In the genomic region with DNA sequence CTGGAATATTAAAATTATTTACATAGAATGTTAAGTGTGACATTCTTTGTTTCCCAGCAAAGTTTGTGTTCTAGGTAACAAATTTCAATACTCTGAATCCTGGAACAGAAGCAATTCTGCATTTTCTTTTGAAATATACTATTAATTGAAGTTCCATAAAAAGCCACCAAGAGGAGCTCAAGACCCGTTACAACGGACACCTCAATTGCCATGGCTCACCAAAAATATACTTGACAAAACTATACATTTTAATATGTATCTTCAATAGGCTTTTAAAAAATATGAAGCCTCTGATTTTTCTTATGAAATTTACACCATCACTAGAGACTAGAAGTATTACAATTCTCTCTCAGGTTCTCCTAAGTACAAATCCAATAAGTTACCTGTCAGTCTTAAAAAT, we compare ENCODE assay signal across 9 cellular contexts.
A peak's percentile ranks its signal among the peaks of the same experiment; 100 is the strongest.
DNase-seq lines count a peak whose midpoint lies in the region; ATAC-seq, FAIRE-seq and TF ChIP-seq lines count a peak whose summit lies in the region.
"Had no signal": no experiment of that assay in that cellular context is flagged by ENCODE, and none has a peak within 500 bp of the region (broad histone marks: within the 10 kb centered on the region; RNA-seq: fewer than 3 reads in every experiment).

No MANE protein-coding gene starts in this region.

- dilution Hi-C loops in endothelial cell of umbilical vein (cut with MboI; ENCODE audit: extremely low pct_ligation_motif_present, low sequenced_read_pairs), result no loop called here

- no peak overlapping the region for H3K27ac ChIP-seq in OCI-LY1 (ENCODE audit: low read depth, low read length, poor library complexity, severe bottlenecking)
- H3K27ac ChIP-seq in endothelial cell of umbilical vein (ENCODE audit: insufficient read depth, low read depth, low read length), result no peak overlapping the region
- H3K27ac ChIP-seq in spleen, result peak overlapping the region in 1 of 8 donors; percentile 68

- H3K36me3 ChIP-seq in OCI-LY1 (ENCODE audit: insufficient read depth, low read length) (no peaks in the 10 kb centered on the region; the same call in 1 of the 2 replicates), endothelial cell of umbilical vein (ENCODE audit: control insufficient read depth in 2 of 2, extremely low read depth in 1 of 2, insufficient read depth in 2 of 2, low read length in 2 of 2) (no peaks in the 10 kb centered on the region), spleen (no peaks in the 10 kb centered on the region)

- H3K4me1 Mint-ChIP-seq in activated CD4-positive, alpha-beta T cell treated with anti-CD3 and anti-CD28 coated beads for 36 hours, result peaks cover 32% of the 10 kb centered on the region
- H3K4me1 Mint-ChIP-seq in glutamatergic neuron (ENCODE audit: low read depth, unreplicated experiment), result peaks cover 7% of the 10 kb centered on the region

- H3K79me2 ChIP-seq in OCI-LY1 (ENCODE audit: insufficient read depth, low read length) (no peaks in the 10 kb centered on the region), endothelial cell of umbilical vein (ENCODE audit: control insufficient read depth, insufficient read depth, low read length) (no peaks in the 10 kb centered on the region)

- BruUV-seq in endothelial cell of umbilical vein (replicated peaks; lab: Mats Ljungman, UMichigan), result no TSS peak

- CTCF ChIA-PET in activated CD4-positive, alpha-beta T cell treated with anti-CD3 and anti-CD28 coated beads for 36 hours (lab: Charles Lee), result interaction anchor here (1.3 to 1.6 kb wide), 3 partner anchors 10 to 201 kb away, joined by 3 to 11 read pairs (median 3); no protein-coding TSS in a partner anchor
- CTCF ChIA-PET in endothelial cell of umbilical vein (lab: Charles Lee), result interaction anchor here (1.0 to 1.6 kb wide), 4 partner anchors 201 to 240 kb away, joined by 3 to 35 read pairs (median 4); no protein-coding TSS in a partner anchor

- H3K9me2 ChIP-seq in OCI-LY1 (ENCODE audit: low read depth, low read length), result no peaks in the 10 kb centered on the region

- H3K4me1 ChIP-seq in OCI-LY1 (ENCODE audit: insufficient read depth, low read length, severe bottlenecking) (peaks cover 52% of the 10 kb centered on the region), endothelial cell of umbilical vein (ENCODE audit: control insufficient read depth, extremely low read depth, insufficient read depth, low read length) (peaks cover 15% of the 10 kb centered on the region), spleen (peaks cover 0 to 51% (median 24%) of the 10 kb centered on the region in 6 donors)

- peak; percentile 6 for DNase-seq in activated CD4-positive, alpha-beta T cell treated with anti-CD3 and anti-CD28 coated beads for 36 hours
- no peak for DNase-seq in activated CD4-positive, alpha-beta T cell treated with anti-CD3 and anti-CD28 coated beads for 1 hour
- peak; percentile 34 for DNase-seq in endothelial cell of umbilical vein (ENCODE audit: low read depth, low spot score)
- DNase-seq in spleen, result no peak
- DNase-seq in glutamatergic neuron, result no peak

- H2AFZ ChIP-seq in OCI-LY1 (ENCODE audit: low read length) (no peak overlapping the region), endothelial cell of umbilical vein (ENCODE audit: low read depth, low read length) (no peak overlapping the region)

- H3K9me1 ChIP-seq in endothelial cell of umbilical vein (replicated peaks; ENCODE audit: control insufficient read depth, extremely low read depth, insufficient read depth, low read length), result no peaks in the 10 kb centered on the region

- no peak for ATAC-seq in activated CD4-positive, alpha-beta T cell treated with anti-CD3 and anti-CD28 coated beads for 36 hours
- ATAC-seq in HG03159 (IDR thresholded peaks at IDR 0.05; ENCODE audit: unreplicated experiment), result no peak
- ATAC-seq in GM21367 (IDR thresholded peaks at IDR 0.05; ENCODE audit: unreplicated experiment), result no peak

- TF ChIP-seq POLR2A in endothelial cell of umbilical vein (IDR thresholded peaks at IDR 0.05; ENCODE audit: low read depth, low read length) (no peak), spleen (IDR thresholded peaks at IDR 0.05) (no peak)

- no peaks in the 10 kb centered on the region for H3K27me3 ChIP-seq in OCI-LY1 (ENCODE audit: insufficient read depth, low read length)
- H3K27me3 ChIP-seq in endothelial cell of umbilical vein (ENCODE audit: control insufficient read depth in 2 of 2, insufficient read depth in 2 of 2, low read length in 2 of 2), result no peaks in the 10 kb centered on the region
- no peaks in the 10 kb centered on the region for H3K27me3 ChIP-seq in spleen (replicated peaks in 1 of 7)

- H4K20me1 ChIP-seq in OCI-LY1 (ENCODE audit: insufficient read depth, low read length) (no peaks in the 10 kb centered on the region), endothelial cell of umbilical vein (replicated peaks; ENCODE audit: control insufficient read depth, extremely low read depth, insufficient read depth, low read length) (no peaks in the 10 kb centered on the region)

- no peak overlapping the region for H3K9ac ChIP-seq in OCI-LY1 (ENCODE audit: low read length)
- no peak overlapping the region for H3K9ac ChIP-seq in endothelial cell of umbilical vein (replicated peaks; ENCODE audit: extremely low read depth, insufficient read depth, low read length)

- H3K27me3 Mint-ChIP-seq in activated CD4-positive, alpha-beta T cell treated with anti-CD3 and anti-CD28 coated beads for 36 hours, result no peaks in the 10 kb centered on the region
- H3K27me3 Mint-ChIP-seq in glutamatergic neuron (ENCODE audit: unreplicated experiment), result no peaks in the 10 kb centered on the region
- H3K27me3 Mint-ChIP-seq: memory B cell had no signal

- H3F3A ChIP-seq in OCI-LY1 (ENCODE audit: insufficient read depth, low read length), result no peaks in the 10 kb centered on the region

- no peak for FAIRE-seq in endothelial cell of umbilical vein (lab: Jason Lieb, UNC)

- H3K9me3 Mint-ChIP-seq in activated CD4-positive, alpha-beta T cell treated with anti-CD3 and anti-CD28 coated beads for 36 hours (ENCODE audit: low read depth), result no peaks in the 10 kb centered on the region
- no peaks in the 10 kb centered on the region for H3K9me3 Mint-ChIP-seq in glutamatergic neuron (ENCODE audit: unreplicated experiment)
- H3K9me3 Mint-ChIP-seq: memory B cell had no signal

- peak; percentile 49 for TF ChIP-seq CTCF in OCI-LY1 (IDR thresholded peaks at IDR 0.05; ENCODE audit: low read length)
- no peak for TF ChIP-seq CTCF in endothelial cell of umbilical vein (IDR thresholded peaks at IDR 0.05; ENCODE audit: extremely low read depth in 1 of 2, insufficient read depth in 1 of 2, low read depth in 1 of 2, low read length in 2 of 2)
- TF ChIP-seq CTCF in spleen (IDR thresholded peaks at IDR 0.05 in 8 of 11, conservative IDR thresholded peaks at IDR 0.05 in 3 of 11), result peak in 6 of 11 experiments; percentile 21 to 38 (median 23)
- TF ChIP-seq CTCF in glutamatergic neuron (IDR thresholded peaks at IDR 0.05; ENCODE audit: partially characterized antibody, unreplicated experiment), result no peak

- H3K4me3 ChIP-seq in OCI-LY1 (ENCODE audit: low read depth, low read length, poor library complexity, severe bottlenecking) (no peak overlapping the region), endothelial cell of umbilical vein (replicated peaks in 1 of 3; ENCODE audit: insufficient read depth in 1 of 3, low read depth in 1 of 3, low read length in 3 of 3) (no peak overlapping the region), spleen (no peak overlapping the region)

- no peaks in the 10 kb centered on the region for H3K9me3 ChIP-seq in OCI-LY1 (ENCODE audit: low read length)
- H3K9me3 ChIP-seq in endothelial cell of umbilical vein (replicated peaks; ENCODE audit: control insufficient read depth, insufficient read depth, low read length), result no peaks in the 10 kb centered on the region
- H3K9me3 ChIP-seq in spleen, result no peaks in the 10 kb centered on the region

- no peak overlapping the region for H3K27ac Mint-ChIP-seq in activated CD4-positive, alpha-beta T cell treated with anti-CD3 and anti-CD28 coated beads for 36 hours
- H3K27ac Mint-ChIP-seq in glutamatergic neuron (ENCODE audit: unreplicated experiment), result no peak overlapping the region
- H3K27ac Mint-ChIP-seq: memory B cell had no signal

- H3K4me3 Mint-ChIP-seq in activated CD4-positive, alpha-beta T cell treated with anti-CD3 and anti-CD28 coated beads for 36 hours, result no peak overlapping the region
- no peak overlapping the region for H3K4me3 Mint-ChIP-seq in glutamatergic neuron (ENCODE audit: unreplicated experiment)
- H3K4me3 Mint-ChIP-seq: memory B cell had no signal

- H3K4me2 ChIP-seq in OCI-LY1 (ENCODE audit: low read length) (no peak overlapping the region), endothelial cell of umbilical vein (ENCODE audit: insufficient read depth, low read length) (no peak overlapping the region)

- POLR2A ChIA-PET in activated CD4-positive, alpha-beta T cell treated with anti-CD3 and anti-CD28 coated beads for 36 hours (lab: Charles Lee), result no interaction called here
- POLR2A ChIA-PET in endothelial cell of umbilical vein (lab: Charles Lee), result no interaction called here

- 8 to 19% (median 16%) methylated on average over 2 of the region's 2 CpGs for WGBS in spleen, 5 donors

- intact Hi-C loops in activated CD4-positive, alpha-beta T cell treated with anti-CD3 and anti-CD28 coated beads for 36 hours (cut with DNase I, micrococcal nuclease), result loop anchor here (1.0 to 5.0 kb wide), 4 partner anchors 176 to 364 kb away; a partner anchor contains a TSS
- intact Hi-C loops in endothelial cell of umbilical vein (cut with micrococcal nuclease) (loop anchor here (2.0 kb wide), 2 partner anchors 364 to 2000 kb away; a partner anchor contains a TSS), spleen (cut with DNase I; ENCODE audit: low total_unique reads) (loop anchor here (10.0 kb wide), 1 partner anchor 196 kb away; no protein-coding TSS in a partner anchor)

- H3K36me3 Mint-ChIP-seq in activated CD4-positive, alpha-beta T cell treated with anti-CD3 and anti-CD28 coated beads for 36 hours (ENCODE audit: low read depth), result no peaks in the 10 kb centered on the region
- no peaks in the 10 kb centered on the region for H3K36me3 Mint-ChIP-seq in glutamatergic neuron (ENCODE audit: unreplicated experiment)
- H3K36me3 Mint-ChIP-seq: memory B cell had no signal

TF ChIP-seq in endothelial cell of umbilical vein, 7 proteins besides CTCF, POLR2A, EP300 and RAD21:
- TF ChIP-seq MYC (IDR thresholded peaks at IDR 0.05; ENCODE audit: low read depth, low read length), result no peak
- no peak for TF ChIP-seq FOS (IDR thresholded peaks at IDR 0.05; ENCODE audit: borderline replicate concordance, insufficient read depth, low read length)
- TF ChIP-seq, protein P1, sequence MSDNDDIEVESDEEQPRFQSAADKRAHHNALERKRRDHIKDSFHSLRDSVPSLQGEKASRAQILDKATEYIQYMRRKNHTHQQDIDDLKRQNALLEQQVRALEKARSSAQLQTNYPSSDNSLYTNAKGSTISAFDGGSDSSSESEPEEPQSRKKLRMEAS (IDR thresholded peaks at IDR 0.05; ENCODE audit: insufficient read depth, insufficient read length), result no peak
- no peak for TF ChIP-seq EZH2 (IDR thresholded peaks at IDR 0.05; ENCODE audit: borderline replicate concordance, low read depth, low read length, severe bottlenecking)
- TF ChIP-seq GATA2 (IDR thresholded peaks at IDR 0.05; ENCODE audit: insufficient read depth, insufficient read length, low read depth, low read length), result no peak
- no peak for TF ChIP-seq POLR2AphosphoS5 (IDR thresholded peaks at IDR 0.05; ENCODE audit: insufficient read depth, low read depth, low read length)
- no peak for TF ChIP-seq JUN (IDR thresholded peaks at IDR 0.05; ENCODE audit: borderline replicate concordance, insufficient read depth, insufficient read length, low read depth)

Comparison
In these comparisons a context has a peak if more than half of its experiments do, and no peak if none do; other contexts are left out.
1. DNase-seq: peak in activated CD4-positive, alpha-beta T cell treated with anti-CD3 and anti-CD28 coated beads for 36 hours (single experiment) and endothelial cell of umbilical vein (single experiment); none in activated CD4-positive, alpha-beta T cell treated with anti-CD3 and anti-CD28 coated beads for 1 hour (single experiment), spleen (single experiment) and glutamatergic neuron (single experiment).
2. CTCF ChIP-seq: peak in OCI-LY1 (single experiment) and spleen (6 of 11); none in endothelial cell of umbilical vein (0 of 2) and glutamatergic neuron (single experiment).